ENCODE assay signal across 8 cellular contexts in genomic region chr14:103880334-103880985, GRCh38. TPM values are rescaled to one million over a fixed set of nuclear protein-coding genes. Genes with fewer than 3 reads are reported as not detected.
A peak's percentile ranks its signal among the peaks of the same experiment; 100 is the strongest.
DNase-seq lines count a peak whose midpoint lies in the region; ATAC-seq, FAIRE-seq and TF ChIP-seq lines count a peak whose summit lies in the region.

No MANE protein-coding gene starts in this region.

- peak; percentile 23 for FAIRE-seq in H54 (lab: Jason Lieb, UNC)

- H3K36me3 ChIP-seq in A673 (ENCODE audit: insufficient read depth, low read length, poor library complexity, severe bottlenecking), result no peaks in the 10 kb centered on the region

- no peak for TF ChIP-seq POLR2A in H54 (IDR thresholded peaks at IDR 0.05; ENCODE audit: low read depth, low read length)

- H3K4me3 ChIP-seq in A673 (ENCODE audit: low read depth, low read length, poor library complexity, severe bottlenecking), result peak overlapping the region; percentile 22

- no peaks in the 10 kb centered on the region for H3K27me3 ChIP-seq in A673 (replicated peaks; ENCODE audit: insufficient read depth, low read depth, low read length, poor library complexity)

- peaks cover 9% of the 10 kb centered on the region for H3K4me1 ChIP-seq in A673 (ENCODE audit: insufficient read depth, low read length, poor library complexity, severe bottlenecking)

- in situ Hi-C loops in GM13977 (cut with MboI; ENCODE audit: low pct_unique_long_range_greater_than_20kb, low sequenced_read_pairs, unreplicated experiment), result no loop called here

- H3K4me3 Mint-ChIP-seq in activated CD8-positive, alpha-beta memory T cell treated with anti-CD3 and anti-CD28 coated beads, Interleukin-2, amount 10 ng/mL, durations not matched to agents 7 days and 5 days, result peak overlapping the region; percentile 33

- DNase-seq in A673 (ENCODE audit: low spot score), result peak; percentile 50
- DNase-seq in H54 (ENCODE audit: insufficient read length, low spot score), result peak; percentile 57
- no peak for DNase-seq in activated CD8-positive, alpha-beta memory T cell treated with anti-CD3 and anti-CD28 coated beads, Interleukin-2, amount 10 ng/mL, durations not matched to agents 7 days and 5 days
- DNase-seq in fibroblast of the conjunctiva (ENCODE audit: low read depth), result peak; percentile 40
- peak; percentile 43 for DNase-seq in pons (ENCODE audit: low spot score)
- DNase-seq in GM13977 (ENCODE audit: low spot score), result no peak
- no peak for DNase-seq in putamen (ENCODE audit: low spot score)

- no peak for TF ChIP-seq CTCF in A673 (conservative IDR thresholded peaks at IDR 0.05; ENCODE audit: low read depth, low read length)
- no peak for TF ChIP-seq CTCF in GM13977 (IDR thresholded peaks at IDR 0.05; ENCODE audit: extremely low read depth, insufficient read depth, missing control alignments)

- CTCF ChIA-PET in A673 (lab: Charles Lee), result interaction anchor here (0.6 to 1.4 kb wide), 3 partner anchors 11 to 34 kb away, joined by 3 to 6 read pairs (median 4); no protein-coding TSS in a partner anchor
- CTCF ChIA-PET in activated CD8-positive, alpha-beta memory T cell treated with anti-CD3 and anti-CD28 coated beads, Interleukin-2, amount 10 ng/mL, durations not matched to agents 7 days and 5 days (lab: Charles Lee), result interaction anchor here (0.9 to 3.0 kb wide), 3 partner anchors 20 to 72 kb away, joined by 3 to 17 read pairs (median 5); no protein-coding TSS in a partner anchor

- POLR2A ChIA-PET in A673 (lab: Charles Lee; ENCODE audit: low non-redundant PET), result no interaction called here

- no peaks in the 10 kb centered on the region for H3K9me3 ChIP-seq in A673 (ENCODE audit: low read depth, low read length, poor library complexity, severe bottlenecking)

- peaks cover 15% of the 10 kb centered on the region for H3K4me1 Mint-ChIP-seq in activated CD8-positive, alpha-beta memory T cell treated with anti-CD3 and anti-CD28 coated beads, Interleukin-2, amount 10 ng/mL, durations not matched to agents 7 days and 5 days

- no peaks in the 10 kb centered on the region for H3K36me3 Mint-ChIP-seq in activated CD8-positive, alpha-beta memory T cell treated with anti-CD3 and anti-CD28 coated beads, Interleukin-2, amount 10 ng/mL, durations not matched to agents 7 days and 5 days

- no peak for ATAC-seq in activated CD8-positive, alpha-beta memory T cell treated with anti-CD3 and anti-CD28 coated beads, Interleukin-2, amount 10 ng/mL, durations not matched to agents 7 days and 5 days
- ATAC-seq in HG02884 (IDR thresholded peaks at IDR 0.05; ENCODE audit: unreplicated experiment), result no peak

- intact Hi-C loops in A673 (cut with micrococcal nuclease; ENCODE audit: unreplicated experiment), result no loop called here

- no peaks in the 10 kb centered on the region for H3K27me3 Mint-ChIP-seq in activated CD8-positive, alpha-beta memory T cell treated with anti-CD3 and anti-CD28 coated beads, Interleukin-2, amount 10 ng/mL, durations not matched to agents 7 days and 5 days

- no TSS peak for BruUV-seq in A673 (replicated peaks; lab: Mats Ljungman, UMichigan)

- no peaks in the 10 kb centered on the region for H3K9me3 Mint-ChIP-seq in activated CD8-positive, alpha-beta memory T cell treated with anti-CD3 and anti-CD28 coated beads, Interleukin-2, amount 10 ng/mL, durations not matched to agents 7 days and 5 days (ENCODE audit: low read depth)

- no peak overlapping the region for H3K27ac Mint-ChIP-seq in activated CD8-positive, alpha-beta memory T cell treated with anti-CD3 and anti-CD28 coated beads, Interleukin-2, amount 10 ng/mL, durations not matched to agents 7 days and 5 days

- H3K27ac ChIP-seq in A673 (ENCODE audit: low read depth, low read length, poor library complexity, severe bottlenecking), result no peak overlapping the region

RNA-seq across cellular contexts. Expression of gene PPP1R13B, which starts 33.1 kb away (rescaled TPM):
- 4.4 and 4.8 TPM in 2 replicates for total RNA-seq in A673 (2021)
- 10 to 100 TPM in 1 of 2 experiments, 1 to 10 TPM in 1; 8.6 to 11.7 TPM for total RNA-seq in activated CD8-positive, alpha-beta memory T cell treated with anti-CD3 and anti-CD28 coated beads, Interleukin-2, amount 10 ng/mL, durations not matched to agents 7 days and 5 days

RNA-seq across cellular contexts. Expression of gene TDRD9, which starts 47.8 kb away (rescaled TPM):
- total RNA-seq in A673 (2021), result not detected in 2 replicates
- 1 to 10 TPM; 1.1 to 1.2 TPM for total RNA-seq in activated CD8-positive, alpha-beta memory T cell treated with anti-CD3 and anti-CD28 coated beads, Interleukin-2, amount 10 ng/mL, durations not matched to agents 7 days and 5 days

Comparison
In these comparisons a context has a peak if more than half of its experiments do, and no peak if none do; other contexts are left out.
1. DNase-seq: peak in A673 (single experiment), H54 (single experiment), fibroblast of the conjunctiva (single experiment) and pons (single experiment); none in activated CD8-positive, alpha-beta memory T cell treated with anti-CD3 and anti-CD28 coated beads, Interleukin-2, amount 10 ng/mL, durations not matched to agents 7 days and 5 days (single experiment), GM13977 (single experiment) and putamen (single experiment).